Comparison of ENCODE assay signal across 1 cellular context in the genomic region with DNA sequence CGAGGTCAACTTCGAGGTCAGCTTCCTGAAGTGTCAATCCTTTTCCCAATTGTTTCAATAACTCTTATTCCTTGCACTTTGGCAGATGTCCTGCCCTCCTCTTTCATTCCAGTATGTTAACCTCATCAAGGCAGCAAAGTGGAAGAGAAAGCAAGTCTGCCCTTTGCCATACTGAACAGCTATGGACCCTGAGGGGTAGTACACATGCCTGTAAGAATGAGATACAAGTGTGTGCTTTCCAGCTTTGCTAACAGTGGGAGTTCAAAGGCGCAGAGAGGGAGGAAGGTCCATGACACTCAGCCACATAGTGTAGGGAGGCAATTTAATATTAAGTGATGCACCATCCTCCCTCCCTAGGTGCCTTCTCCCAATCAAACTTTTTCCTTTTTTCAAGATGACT.
TF ChIP-seq lines count a peak whose summit lies in the region.

No MANE protein-coding gene starts in this region.

TF ChIP-seq in A549, 52 proteins besides CTCF, POLR2A, EP300 and RAD21 (continued from another document):
- TF ChIP-seq REST (IDR thresholded peaks at IDR 0.05) (no peak), NPAS2 (CRISPR knock-in tag; IDR thresholded peaks at IDR 0.05; ENCODE audit: borderline replicate concordance) (no peak), MAZ (IDR thresholded peaks at IDR 0.05; ENCODE audit: borderline replicate concordance, low read depth, low read length) (no peak), MYC (IDR thresholded peaks at IDR 0.05; ENCODE audit: borderline replicate concordance, low read length) (no peak), CEBPB (IDR thresholded peaks at IDR 0.05) (no peak), RNF2 (IDR thresholded peaks at IDR 0.05; ENCODE audit: borderline replicate concordance, low read depth) (no peak), E2F6 (IDR thresholded peaks at IDR 0.05; ENCODE audit: borderline replicate concordance, low read depth) (no peak)
